ENCODE assay signal across 4 cellular contexts in the genomic region with DNA sequence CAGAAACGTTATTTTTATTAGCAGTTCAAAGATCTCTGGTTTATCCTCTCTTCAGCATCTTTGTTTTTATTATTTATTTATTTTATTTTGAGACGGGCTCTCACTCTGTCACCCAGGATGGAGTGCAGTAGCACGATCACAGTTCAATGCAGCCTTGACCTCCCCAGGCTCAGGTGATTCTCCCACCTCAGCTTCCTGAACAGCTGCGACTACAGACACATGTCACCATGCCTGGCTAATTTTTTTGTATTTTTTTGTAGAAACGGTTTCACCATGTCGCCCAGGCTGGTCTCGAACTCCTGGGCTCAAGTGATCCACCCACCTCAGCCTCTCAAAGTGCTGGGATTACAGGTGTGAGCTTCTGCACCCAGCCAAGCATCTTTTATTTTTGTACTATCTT.
A peak's percentile ranks its signal among the peaks of the same experiment; 100 is the strongest.
DNase-seq lines count a peak whose midpoint lies in the region; ATAC-seq and TF ChIP-seq lines count a peak whose summit lies in the region.
"Not testable (repeated sequence)": the region's sequence is repeated elsewhere in the genome, so short reads cannot be mapped to it uniquely, and the experiment has no call there.

No MANE protein-coding gene starts in this region.

- H3K27ac Mint-ChIP-seq in activated B cell treated with CpG ODN at 0.5 μM for 24 hours, memory B cell: not testable (repeated sequence)
- peak overlapping the region in 3 of 6 donors; percentile 56 to 82 (median 69) for H3K27ac Mint-ChIP-seq in naive B cell

- H3K4me3 ChIP-seq in OCI-LY7 (ENCODE audit: low read depth, low read length, poor library complexity, severe bottlenecking) = peak overlapping the region; percentile 31

- not testable (repeated sequence) for ATAC-seq in activated B cell treated with CpG ODN at 0.5 μM for 24 hours (ENCODE audit: low read depth)
- peak; percentile 43 for ATAC-seq in memory B cell (ENCODE audit: low read depth)
- ATAC-seq in naive B cell (ENCODE audit: low read depth in 2 of 2) = peak in 1 of 2 donors; percentile 61

- peak overlapping the region; percentile 59 for H3K4me2 ChIP-seq in OCI-LY7 (ENCODE audit: low read length)

- not testable (repeated sequence) for H3K79me2 ChIP-seq in OCI-LY7 (ENCODE audit: insufficient read depth, low read depth, low read length)

- peak overlapping the region; percentile 65 for H3K27ac ChIP-seq in OCI-LY7 (ENCODE audit: low read depth, low read length, poor library complexity, severe bottlenecking)

- H2AFZ ChIP-seq in OCI-LY7 (ENCODE audit: low read length) = peak overlapping the region; percentile 57

- not testable (repeated sequence) for H3K9me2 ChIP-seq in OCI-LY7 (ENCODE audit: insufficient read depth, low read length)

- intact Hi-C loops in OCI-LY7 (cut with micrococcal nuclease; ENCODE audit: unreplicated experiment); activated B cell treated with CpG ODN at 0.5 μM for 24 hours (cut with micrococcal nuclease): not testable (repeated sequence)

- CTCF ChIA-PET in OCI-LY7 (lab: Charles Lee; ENCODE audit: unreplicated experiment); activated B cell treated with CpG ODN at 0.5 μM for 24 hours (lab: Charles Lee): not testable (repeated sequence)

- H3K4me1 ChIP-seq in OCI-LY7 (ENCODE audit: insufficient read depth, low read length, poor library complexity, severe bottlenecking) = peaks cover 55% of the 10 kb centered on the region

- H3K36me3 Mint-ChIP-seq in activated B cell treated with CpG ODN at 0.5 μM for 24 hours (ENCODE audit: low read depth); memory B cell; naive B cell: not testable (repeated sequence)

- H3K4me3 Mint-ChIP-seq in activated B cell treated with CpG ODN at 0.5 μM for 24 hours = peak overlapping the region; percentile 7
- H3K4me3 Mint-ChIP-seq in memory B cell = peak overlapping the region; percentile 34
- H3K4me3 Mint-ChIP-seq in naive B cell = peak overlapping the region in 3 of 8 donors; percentile 25 to 77 (median 45)

- DNase-seq in OCI-LY7 (ENCODE audit: low spot score) (peak; percentile 82), naive B cell (peak; percentile 18)
- not testable (repeated sequence) for DNase-seq in activated B cell treated with CpG ODN at 0.5 μM for 24 hours; memory B cell (ENCODE audit: low spot score in 2 of 2)

- not testable (repeated sequence) for H3K9me3 ChIP-seq in OCI-LY7 (ENCODE audit: low read length)

- POLR2A ChIA-PET in OCI-LY7 (lab: Charles Lee) = interaction anchor here (1.6 kb wide), 1 partner anchor 9 kb away, joined by 8 read pairs; no protein-coding TSS in a partner anchor
- POLR2A ChIA-PET in activated B cell treated with CpG ODN at 0.5 μM for 24 hours (lab: Charles Lee) = not testable (repeated sequence)

- TF ChIP-seq CTCF in OCI-LY7 (conservative IDR thresholded peaks at IDR 0.05; ENCODE audit: low read length); activated B cell treated with CpG ODN at 0.5 μM for 24 hours (IDR thresholded peaks at IDR 0.05): not testable (repeated sequence)

- not testable (repeated sequence) for H3K27me3 Mint-ChIP-seq in activated B cell treated with CpG ODN at 0.5 μM for 24 hours, memory B cell, naive B cell

- not testable (repeated sequence) for BruUV-seq in OCI-LY7 (replicated peaks; lab: Mats Ljungman, UMichigan)

- not testable (repeated sequence) for H4K20me1 ChIP-seq in OCI-LY7 (ENCODE audit: insufficient read depth, low read length)

- H3K36me3 ChIP-seq in OCI-LY7 (ENCODE audit: insufficient read depth, low read length) = not testable (repeated sequence)

- H3K4me1 Mint-ChIP-seq in activated B cell treated with CpG ODN at 0.5 μM for 24 hours (peaks cover 33% of the 10 kb centered on the region), memory B cell (peaks cover 13% of the 10 kb centered on the region), naive B cell (peaks cover 4 to 36% (median 32%) of the 10 kb centered on the region in 3 donors)

- H3K9me3 Mint-ChIP-seq in activated B cell treated with CpG ODN at 0.5 μM for 24 hours, memory B cell, naive B cell: not testable (repeated sequence)
